In genomic region chr5:108380531-108381021, GRCh38 we compare ENCODE assay signal across 8 cellular contexts. TPM values are rescaled to one million over a fixed set of nuclear protein-coding genes. Genes with fewer than 3 reads are reported as not detected.
DNase-seq lines count a peak whose midpoint lies in the region; FAIRE-seq and TF ChIP-seq lines count a peak whose summit lies in the region.

No MANE protein-coding gene starts in this region.

- H3K27ac ChIP-seq in effector memory CD4-positive, alpha-beta T cell (ENCODE audit: insufficient read depth, low read length, poor library complexity, severe bottlenecking), result peak overlapping the region; percentile 89

- CTCF ChIA-PET in activated CD4-positive, alpha-beta memory T cell treated with anti-CD3 and anti-CD28 coated beads for 36 hours (lab: Charles Lee), result interaction anchor here (2.1 kb wide), 1 partner anchor 35 kb away, joined by 7 read pairs; no protein-coding TSS in a partner anchor

- H3K4me1 ChIP-seq in effector memory CD4-positive, alpha-beta T cell (ENCODE audit: control insufficient read depth, insufficient read depth, low read length, poor library complexity, severe bottlenecking), result peaks cover 8% of the 10 kb centered on the region

- POLR2A ChIA-PET in activated CD4-positive, alpha-beta memory T cell treated with anti-CD3 and anti-CD28 coated beads for 36 hours (lab: Charles Lee), result no interaction called here

- H3K4me1 Mint-ChIP-seq in activated CD4-positive, alpha-beta memory T cell treated with anti-CD3 and anti-CD28 coated beads for 36 hours (ENCODE audit: low read depth), result peaks cover 34% of the 10 kb centered on the region

- H3K36me3 Mint-ChIP-seq in activated CD4-positive, alpha-beta memory T cell treated with anti-CD3 and anti-CD28 coated beads for 36 hours, result peaks cover 19% of the 10 kb centered on the region

- peak; percentile 64 for TF ChIP-seq POLR2A in GM12891 (IDR thresholded peaks at IDR 0.05; ENCODE audit: low read depth, low read length)

- intact Hi-C loops in activated CD4-positive, alpha-beta memory T cell treated with anti-CD3 and anti-CD28 coated beads for 36 hours (cut with micrococcal nuclease), result loop anchor here (1.0 to 5.0 kb wide), 2 partner anchors 120 to 1707 kb away; no protein-coding TSS in a partner anchor

- FAIRE-seq in GM12891 (lab: Jason Lieb, UNC), result peak; percentile 66

- H3K4me3 ChIP-seq in effector memory CD4-positive, alpha-beta T cell (ENCODE audit: insufficient read depth, low read depth, low read length, poor library complexity, severe bottlenecking), result peak overlapping the region; percentile 97

- H3K9me3 Mint-ChIP-seq in activated CD4-positive, alpha-beta memory T cell treated with anti-CD3 and anti-CD28 coated beads for 36 hours, result peaks cover 20% of the 10 kb centered on the region

- H3K4me3 Mint-ChIP-seq in activated CD4-positive, alpha-beta memory T cell treated with anti-CD3 and anti-CD28 coated beads for 36 hours, result peak overlapping the region; percentile 83

- DNase-seq in GM12891 (ENCODE audit: insufficient read length, low spot score), result peak; percentile 24
- DNase-seq in H4 (ENCODE audit: low spot score), result peak; percentile 22
- peak; percentile 55 for DNase-seq in M059J (ENCODE audit: low read depth)
- peak; percentile 73 for DNase-seq in activated CD4-positive, alpha-beta memory T cell treated with anti-CD3 and anti-CD28 coated beads for 36 hours
- DNase-seq in effector memory CD4-positive, alpha-beta T cell, result peak; percentile 43 to 51 (median 51)
- peak; percentile 60 for DNase-seq in midbrain (lab: John Stamatoyannopoulos, UW)
- DNase-seq in stimulated activated CD8-positive, alpha-beta memory T cell treated with anti-CD3 and anti-CD28 coated beads, Interleukin-4, amount 100 ng/mL, for 48 hours, result peak; percentile 67
- no peak for DNase-seq in NCI-H128 (lab: John Stamatoyannopoulos, UW; ENCODE audit: unreplicated experiment)

- no peaks in the 10 kb centered on the region for H3K9me3 ChIP-seq in effector memory CD4-positive, alpha-beta T cell (ENCODE audit: control insufficient read depth, low read length)

- no peaks in the 10 kb centered on the region for H3K27me3 ChIP-seq in effector memory CD4-positive, alpha-beta T cell (replicated peaks; ENCODE audit: control insufficient read depth, insufficient read depth, low read length, poor library complexity, severe bottlenecking)

- peak overlapping the region; percentile 91 for H3K27ac Mint-ChIP-seq in activated CD4-positive, alpha-beta memory T cell treated with anti-CD3 and anti-CD28 coated beads for 36 hours

- H3K36me3 ChIP-seq in effector memory CD4-positive, alpha-beta T cell (ENCODE audit: control insufficient read depth, insufficient read depth, low read length), result no peaks in the 10 kb centered on the region

- H3K27me3 Mint-ChIP-seq in activated CD4-positive, alpha-beta memory T cell treated with anti-CD3 and anti-CD28 coated beads for 36 hours, result peaks cover 1% of the 10 kb centered on the region

TF ChIP-seq in GM12891, 5 proteins besides CTCF, POLR2A, EP300 and RAD21:
- TF ChIP-seq SPI1 (IDR thresholded peaks at IDR 0.05; ENCODE audit: low read depth, low read length), result no peak
- no peak for TF ChIP-seq TAF1 (IDR thresholded peaks at IDR 0.05; ENCODE audit: low read depth, low read length)
- no peak for TF ChIP-seq PAX5 (IDR thresholded peaks at IDR 0.05; ENCODE audit: insufficient read depth, low read length, severe bottlenecking)
- peak; percentile 62 for TF ChIP-seq POLR2AphosphoS5 (IDR thresholded peaks at IDR 0.05; ENCODE audit: low read depth, low read length)
- TF ChIP-seq POU2F2 (IDR thresholded peaks at IDR 0.05; ENCODE audit: low read depth, low read length), result no peak
TF ChIP-seq in GM12891: peak in this region for 1.

RNA-seq across cellular contexts. Expression of gene FBXL17, which starts 1.3 kb away (rescaled TPM):
- polyA plus RNA-seq in GM12891 (2012; ENCODE audit: low read depth, missing spikeins), result 6.1 TPM
- total RNA-seq in H4 (2014; rRNA removed; shearing (Covaris generic)), result 14.9 and 18.0 TPM in 2 replicates
- total RNA-seq in M059J (2014; rRNA removed; shearing (Covaris generic)), result 9.2 and 15.9 TPM in 2 replicates
- 1 to 10 TPM; 5.5 to 6.7 TPM for total RNA-seq in activated CD4-positive, alpha-beta memory T cell treated with anti-CD3 and anti-CD28 coated beads for 36 hours
